In genomic region chr1:101316276-101316675, GRCh38 we compare ENCODE assay signal across 29 cellular contexts.
DNase-seq lines count a peak whose midpoint lies in the region; ATAC-seq and TF ChIP-seq lines count a peak whose summit lies in the region.
"Had no signal": no experiment of that assay in that cellular context is flagged by ENCODE, and none has a peak within 500 bp of the region (broad histone marks: within the 10 kb centered on the region; RNA-seq: fewer than 3 reads in every experiment).

No MANE protein-coding gene starts in this region.

- no peaks in the 10 kb centered on the region for H4K20me1 ChIP-seq in DND-41 (ENCODE audit: insufficient read depth, low read length)

- H2AFZ ChIP-seq in DND-41 (ENCODE audit: low read depth, low read length), result 0 out of 2 replicates have a peak overlapping the region, but pooled peaks have one; percentile 11
- H2AFZ ChIP-seq: PC-9 had no signal

- no peaks in the 10 kb centered on the region for H3K27me3 ChIP-seq in DND-41 (ENCODE audit: insufficient read depth, low read length, poor library complexity)
- H3K27me3 ChIP-seq: BE2C, cardiac muscle cell, right lobe of liver, upper lobe of left lung had no signal

- DNase-seq in DND-41 (no peak), NCI-H1105 (lab: John Stamatoyannopoulos, UW) (peak; percentile 91), NCI-H2227 (lab: John Stamatoyannopoulos, UW; ENCODE audit: unreplicated experiment) (peak; percentile 91), left kidney (ENCODE audit: low read depth, low spot score) (peak; percentile 56), GM19238 (ENCODE audit: insufficient read length, low spot score) (no peak), chondrocyte (ENCODE audit: low spot score) (no peak)
- DNase-seq in stimulated activated CD4-positive, alpha-beta T cell treated with anti-CD3 and anti-CD28 coated beads, Interleukin-4, amount 100 ng/mL, for 24 hours, result no peak
- DNase-seq in central memory CD4-positive, alpha-beta T cell, result no peak
- DNase-seq: ACHN; activated CD4-positive, alpha-beta T cell treated with anti-CD3 and anti-CD28 coated beads for 4 hours; activated effector memory CD4-positive, alpha-beta T cell treated with anti-CD3 and anti-CD28 coated beads, Interleukin-2, amount 50 U/mL, for 16 hours; activated naive CD8-positive, alpha-beta T cell treated with anti-CD3 and anti-CD28 coated beads for 36 hours; activated T-cell treated with anti-CD3 and anti-CD28 coated beads, Interleukin-2, amount 50 U/mL, for 1 hour; aorta; BE2C; mucosa of descending colon; NCI-H1048; NCI-H446; nephron progenitor cell; PC-9; right lobe of liver; Right ventricle myocardium superior; stimulated activated CD4-positive, alpha-beta T cell treated with anti-CD3 and anti-CD28 coated beads, Interleukin-4, amount 100 ng/mL, for 4 hours; upper lobe of left lung had no signal

- H3K4me3 ChIP-seq in DND-41 (ENCODE audit: low read depth in 1 of 2, low read length in 2 of 2), result no peak overlapping the region
- H3K4me3 ChIP-seq: cardiac muscle cell, lung, mucosa of descending colon, PC-9, right lobe of liver, upper lobe of left lung had no signal

- no peaks in the 10 kb centered on the region for H3K79me2 ChIP-seq in DND-41 (ENCODE audit: insufficient read depth, low read length)

- peak overlapping the region; percentile 98 for H3K27ac ChIP-seq in DND-41 (ENCODE audit: low read length)
- H3K27ac ChIP-seq: cardiac muscle cell, PC-9, right lobe of liver, upper lobe of left lung had no signal

- H3K27ac Mint-ChIP-seq in chondrocyte (ENCODE audit: unreplicated experiment), result no peak overlapping the region
- H3K27ac Mint-ChIP-seq: activated naive CD8-positive, alpha-beta T cell treated with anti-CD3 and anti-CD28 coated beads for 36 hours; dendritic cell treated with granulocyte-macrophage colony-stimulating factor and Interleukin-4, amounts not matched to agents 40 ng/mL and 50 ng/mL, for 4 days; nephron progenitor cell; stimulated activated memory B cell treated with anti-CD40 and anti-IgM and Interleukin-4, amounts not matched to agents 10 μg/mL and 1 μg/mL and 100 μg/mL, for 72 hours had no signal

- H3K4me2 ChIP-seq in DND-41 (ENCODE audit: insufficient read depth, low read length), result no peak overlapping the region
- H3K4me2 ChIP-seq: PC-9 had no signal

- ATAC-seq in DND-41 (ENCODE audit: insufficient read depth, low read depth), result no peak
- ATAC-seq: HepG2; mucosa of descending colon; right lobe of liver; stimulated activated memory B cell treated with anti-CD40 and anti-IgM and Interleukin-4, amounts not matched to agents 10 μg/mL and 1 μg/mL and 100 μg/mL, for 72 hours had no signal

- no peaks in the 10 kb centered on the region for H3K36me3 Mint-ChIP-seq in chondrocyte (ENCODE audit: low read depth)
- H3K36me3 Mint-ChIP-seq: activated naive CD8-positive, alpha-beta T cell treated with anti-CD3 and anti-CD28 coated beads for 36 hours; stimulated activated memory B cell treated with anti-CD40 and anti-IgM and Interleukin-4, amounts not matched to agents 10 μg/mL and 1 μg/mL and 100 μg/mL, for 72 hours had no signal

- peaks cover 62% of the 10 kb centered on the region for H3K4me1 ChIP-seq in DND-41 (ENCODE audit: insufficient read depth, low read length)
- H3K4me1 ChIP-seq: right lobe of liver, upper lobe of left lung had no signal

- H3K9ac ChIP-seq in DND-41 (ENCODE audit: low read depth, low read length), result no peak overlapping the region

- H3K9me3 Mint-ChIP-seq in chondrocyte (ENCODE audit: low read depth), result no peaks in the 10 kb centered on the region
- H3K9me3 Mint-ChIP-seq: activated naive CD8-positive, alpha-beta T cell treated with anti-CD3 and anti-CD28 coated beads for 36 hours; dendritic cell treated with granulocyte-macrophage colony-stimulating factor and Interleukin-4, amounts not matched to agents 40 ng/mL and 50 ng/mL, for 4 days; stimulated activated memory B cell treated with anti-CD40 and anti-IgM and Interleukin-4, amounts not matched to agents 10 μg/mL and 1 μg/mL and 100 μg/mL, for 72 hours had no signal

- H3K36me3 ChIP-seq in DND-41 (ENCODE audit: insufficient read depth, low read length), result no peaks in the 10 kb centered on the region
- H3K36me3 ChIP-seq: BE2C, cardiac muscle cell, right lobe of liver, upper lobe of left lung had no signal

- H3K4me3 Mint-ChIP-seq in chondrocyte (ENCODE audit: unreplicated experiment), result no peak overlapping the region
- H3K4me3 Mint-ChIP-seq: activated naive CD8-positive, alpha-beta T cell treated with anti-CD3 and anti-CD28 coated beads for 36 hours; dendritic cell treated with granulocyte-macrophage colony-stimulating factor and Interleukin-4, amounts not matched to agents 40 ng/mL and 50 ng/mL, for 4 days; nephron progenitor cell; stimulated activated memory B cell treated with anti-CD40 and anti-IgM and Interleukin-4, amounts not matched to agents 10 μg/mL and 1 μg/mL and 100 μg/mL, for 72 hours had no signal

- H3K9me3 ChIP-seq in DND-41 (ENCODE audit: insufficient read depth, low read length, severe bottlenecking), result no peaks in the 10 kb centered on the region
- H3K9me3 ChIP-seq: BE2C, mucosa of descending colon, right lobe of liver, upper lobe of left lung had no signal

- peaks cover 31% of the 10 kb centered on the region for H3K27me3 Mint-ChIP-seq in chondrocyte (ENCODE audit: low read depth)
- H3K27me3 Mint-ChIP-seq: activated naive CD8-positive, alpha-beta T cell treated with anti-CD3 and anti-CD28 coated beads for 36 hours; dendritic cell treated with granulocyte-macrophage colony-stimulating factor and Interleukin-4, amounts not matched to agents 40 ng/mL and 50 ng/mL, for 4 days; stimulated activated memory B cell treated with anti-CD40 and anti-IgM and Interleukin-4, amounts not matched to agents 10 μg/mL and 1 μg/mL and 100 μg/mL, for 72 hours had no signal

- no peaks in the 10 kb centered on the region for H3K4me1 Mint-ChIP-seq in chondrocyte (ENCODE audit: low read depth)

- no peak for TF ChIP-seq CTCF in DND-41 (IDR thresholded peaks at IDR 0.05; ENCODE audit: borderline replicate concordance, extremely low read depth, low read length, poor library complexity, severe bottlenecking)
- no peak for TF ChIP-seq CTCF in chondrocyte (IDR thresholded peaks at IDR 0.05)

Comparison
In these comparisons a context has a peak if more than half of its experiments do, and no peak if none do; other contexts are left out.
1. DNase-seq: peak in NCI-H1105 (single experiment), NCI-H2227 (single experiment) and left kidney (single experiment); none in DND-41 (single experiment), stimulated activated CD4-positive, alpha-beta T cell treated with anti-CD3 and anti-CD28 coated beads, Interleukin-4, amount 100 ng/mL, for 24 hours (single experiment), central memory CD4-positive, alpha-beta T cell (single experiment), GM19238 (single experiment) and chondrocyte (single experiment).